In the genomic region with DNA sequence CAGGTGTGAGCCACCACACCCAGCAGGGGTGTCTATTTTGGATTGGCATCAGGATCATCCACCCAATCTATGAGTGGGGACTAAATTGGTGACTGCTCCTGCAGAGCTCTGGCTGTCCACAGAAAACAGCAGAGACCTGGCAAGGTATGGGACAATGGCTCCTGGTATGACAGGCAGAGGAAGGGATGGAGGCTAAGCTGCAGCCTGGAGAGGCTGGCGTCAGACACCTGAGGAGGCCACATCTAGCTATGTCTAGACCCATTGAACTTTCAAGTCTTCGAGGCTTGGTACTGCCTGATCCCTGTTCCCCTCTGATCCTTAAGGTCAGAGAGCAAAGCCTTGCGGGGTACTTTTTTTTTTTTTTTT, we compare ENCODE assay signal across 1 cellular context.
TF ChIP-seq lines count a peak whose summit lies in the region.

No MANE protein-coding gene starts in this region.

TF ChIP-seq in liver, 16 proteins besides CTCF, POLR2A, EP300 and RAD21 (continued from another document):
- TF ChIP-seq TAF1 (conservative IDR thresholded peaks at IDR 0.05) (no peak), HNF4A (conservative IDR thresholded peaks at IDR 0.05) (no peak), FOXA1 (IDR thresholded peaks at IDR 0.05) (no peak), EGR1 (IDR thresholded peaks at IDR 0.05; ENCODE audit: low read depth in 2 of 2) (no peak), REST (IDR thresholded peaks at IDR 0.05) (no peak), HNF4G (IDR thresholded peaks at IDR 0.05) (no peak), GABPA (IDR thresholded peaks at IDR 0.05 in 1 of 2, conservative IDR thresholded peaks at IDR 0.05 in 1 of 2) (no peak)
